Comparison of ENCODE assay signal across 8 cellular contexts in genomic region chr13:77699059-77699680, GRCh38. TPM values are rescaled to one million over a fixed set of nuclear protein-coding genes. Genes with fewer than 3 reads are reported as not detected.
DNase-seq lines count a peak whose midpoint lies in the region; ATAC-seq, FAIRE-seq and TF ChIP-seq lines count a peak whose summit lies in the region.

No MANE protein-coding gene starts in this region.

- H4K20me1 ChIP-seq in keratinocyte (ENCODE audit: control insufficient read depth, extremely low read depth, insufficient read depth, low read length) = peaks cover 6% of the 10 kb centered on the region

- no peak for TF ChIP-seq POLR2A in suprapubic skin (IDR thresholded peaks at IDR 0.05)

- POLR2A ChIA-PET in RWPE1 (lab: Yijun Ruan, JAX; ENCODE audit: low non-redundant PET) = no interaction called here

- H3K4me3 Mint-ChIP-seq in T-helper 2 cell treated with Interferon-gamma antibody and Interleukin-4, amounts not matched to agents 5 μg/mL and 100 μg/mL, for 36 hours = peak overlapping the region; percentile 92
- H3K4me3 Mint-ChIP-seq in activated T-helper 17 cell treated with anti-CD3 and anti-CD28 coated beads, Interleukin-2, amount 50 U/mL, for 72 hours = peak overlapping the region; percentile 94

- TF ChIP-seq CTCF in keratinocyte (optimal IDR thresholded peaks at IDR 0.05 in 1 of 3, IDR thresholded peaks at IDR 0.05 in 1 of 3, conservative IDR thresholded peaks at IDR 0.05 in 1 of 3; ENCODE audit: extremely low read depth in 1 of 3, insufficient read depth in 2 of 3, low read length in 3 of 3) (no peak), suprapubic skin (IDR thresholded peaks at IDR 0.05) (no peak), RWPE1 (conservative IDR thresholded peaks at IDR 0.05; ENCODE audit: low read depth) (no peak)

- peak; percentile 23 for ATAC-seq in activated T-helper 17 cell treated with anti-CD3 and anti-CD28 coated beads, Interleukin-2, amount 50 U/mL, for 72 hours (replicated peaks)
- ATAC-seq in HG03039 (IDR thresholded peaks at IDR 0.05; ENCODE audit: unreplicated experiment) = no peak

- peak overlapping the region; percentile 13 for H2AFZ ChIP-seq in keratinocyte (ENCODE audit: control insufficient read depth, low read length)

- H3K27me3 ChIP-seq in keratinocyte (ENCODE audit: control insufficient read depth, extremely low read depth, insufficient read depth, low read length) = peaks cover 44% of the 10 kb centered on the region
- H3K27me3 ChIP-seq in suprapubic skin = no peaks in the 10 kb centered on the region

- no peak for TF ChIP-seq EP300 in suprapubic skin (IDR thresholded peaks at IDR 0.05)

- H3K36me3 Mint-ChIP-seq in T-helper 2 cell treated with Interferon-gamma antibody and Interleukin-4, amounts not matched to agents 5 μg/mL and 100 μg/mL, for 36 hours (ENCODE audit: low read depth) = peaks cover 14% of the 10 kb centered on the region
- peaks cover 6% of the 10 kb centered on the region for H3K36me3 Mint-ChIP-seq in activated T-helper 17 cell treated with anti-CD3 and anti-CD28 coated beads, Interleukin-2, amount 50 U/mL, for 72 hours (ENCODE audit: low read depth)

- dilution Hi-C loops in keratinocyte (cut with MboI; ENCODE audit: extremely low pct_ligation_motif_present, low sequenced_read_pairs) = no loop called here

- peak overlapping the region; percentile 96 for H3K27ac Mint-ChIP-seq in T-helper 2 cell treated with Interferon-gamma antibody and Interleukin-4, amounts not matched to agents 5 μg/mL and 100 μg/mL, for 36 hours
- H3K27ac Mint-ChIP-seq in activated T-helper 17 cell treated with anti-CD3 and anti-CD28 coated beads, Interleukin-2, amount 50 U/mL, for 72 hours = peak overlapping the region; percentile 93

- no peaks in the 10 kb centered on the region for H3K79me2 ChIP-seq in keratinocyte (ENCODE audit: control insufficient read depth, insufficient read depth, low read length)

- peaks cover 2% of the 10 kb centered on the region for H3K4me1 ChIP-seq in keratinocyte (ENCODE audit: control insufficient read depth, extremely low read depth, insufficient read depth, low read length)
- H3K4me1 ChIP-seq in suprapubic skin = peaks cover 20% of the 10 kb centered on the region

- no peak overlapping the region for H3K9ac ChIP-seq in keratinocyte (ENCODE audit: control insufficient read depth, extremely low read depth, insufficient read depth, low read length)

- FAIRE-seq in keratinocyte (lab: Jason Lieb, UNC) = no peak

- H3K9me3 ChIP-seq in keratinocyte (ENCODE audit: control insufficient read depth, low read depth, low read length) (no peaks in the 10 kb centered on the region), suprapubic skin (no peaks in the 10 kb centered on the region)

- H3K36me3 ChIP-seq in keratinocyte (ENCODE audit: control insufficient read depth in 2 of 2, extremely low read depth in 1 of 2, insufficient read depth in 2 of 2, low read length in 2 of 2) (no peaks in the 10 kb centered on the region), suprapubic skin (no peaks in the 10 kb centered on the region)

- no peaks in the 10 kb centered on the region for H3K9me1 ChIP-seq in keratinocyte (ENCODE audit: control insufficient read depth, extremely low read depth, insufficient read depth, low read length)

- H3K4me2 ChIP-seq in keratinocyte (ENCODE audit: control insufficient read depth, extremely low read depth, insufficient read depth, low read depth, low read length) = peak overlapping the region; percentile 91

- peaks cover 20% of the 10 kb centered on the region for H3K27me3 Mint-ChIP-seq in T-helper 2 cell treated with Interferon-gamma antibody and Interleukin-4, amounts not matched to agents 5 μg/mL and 100 μg/mL, for 36 hours (ENCODE audit: low read depth)
- H3K27me3 Mint-ChIP-seq in activated T-helper 17 cell treated with anti-CD3 and anti-CD28 coated beads, Interleukin-2, amount 50 U/mL, for 72 hours = no peaks in the 10 kb centered on the region

- CTCF ChIA-PET in RWPE1 (lab: Yijun Ruan, JAX) = no interaction called here

- H3K27ac ChIP-seq in keratinocyte (ENCODE audit: control insufficient read depth, insufficient read depth, low read length) (no peak overlapping the region), suprapubic skin (no peak overlapping the region), RWPE1 (no peak overlapping the region)

- H3K4me3 ChIP-seq in keratinocyte (ENCODE audit: control insufficient read depth in 2 of 3, extremely low read depth in 1 of 3, insufficient read depth in 2 of 3, low read depth in 1 of 3, low read length in 3 of 3) (peak overlapping the region in 2 of 3 experiments; percentile 58 to 67), suprapubic skin (peak overlapping the region; percentile 88)

- WGBS in suprapubic skin = 0% methylated on average over 4 of the region's 4 CpGs

- peaks cover 39% of the 10 kb centered on the region for H3K4me1 Mint-ChIP-seq in T-helper 2 cell treated with Interferon-gamma antibody and Interleukin-4, amounts not matched to agents 5 μg/mL and 100 μg/mL, for 36 hours (ENCODE audit: low read depth)
- H3K4me1 Mint-ChIP-seq in activated T-helper 17 cell treated with anti-CD3 and anti-CD28 coated beads, Interleukin-2, amount 50 U/mL, for 72 hours = peaks cover 11% of the 10 kb centered on the region

- DNase-seq in T-helper 2 cell treated with Interferon-gamma antibody and Interleukin-4, amounts not matched to agents 5 μg/mL and 100 μg/mL, for 36 hours (ENCODE audit: low spot score) = no peak
- DNase-seq in T-helper 2 cell = no peak
- DNase-seq in keratinocyte (ENCODE audit: low read depth, low spot score) = no peak
- DNase-seq in suprapubic skin (ENCODE audit: low spot score in 2 of 2) = no peak
- DNase-seq in RWPE1 (ENCODE audit: low spot score) = no peak
- no peak for DNase-seq in amniotic stem cell (lab: John Stamatoyannopoulos, UW)

- H3K9me3 Mint-ChIP-seq in T-helper 2 cell treated with Interferon-gamma antibody and Interleukin-4, amounts not matched to agents 5 μg/mL and 100 μg/mL, for 36 hours = no peaks in the 10 kb centered on the region
- no peaks in the 10 kb centered on the region for H3K9me3 Mint-ChIP-seq in activated T-helper 17 cell treated with anti-CD3 and anti-CD28 coated beads, Interleukin-2, amount 50 U/mL, for 72 hours

RNA-seq across cellular contexts. Expression of gene SLAIN1, which starts 1.7 kb away (rescaled TPM):
- 10 to 100 TPM; 17.1 to 34.4 TPM for total RNA-seq in activated T-helper 17 cell treated with anti-CD3 and anti-CD28 coated beads, Interleukin-2, amount 50 U/mL, for 72 hours
- not detected in 3 replicates for polyA plus RNA-seq in keratinocyte
- not detected for polyA plus RNA-seq in keratinocyte (2011; ENCODE audit: low read depth)
- polyA plus RNA-seq in keratinocyte (2011; cell fraction: cytosol; rRNA removed) = not detected in 2 replicates
- not detected in 2 replicates for polyA plus RNA-seq in keratinocyte (2011; cell fraction: nucleus; rRNA removed)
- polyA plus RNA-seq in keratinocyte (2012; ENCODE audit: low replicate concordance) = not detected in 2 replicates
- not detected in 3 replicates for polyA minus RNA-seq in keratinocyte
- not detected for polyA minus RNA-seq in keratinocyte (2011; cell fraction: cytosol; rRNA and poly(A)+ RNA removed)
- not detected in 2 replicates for polyA minus RNA-seq in keratinocyte (2011; cell fraction: nucleus; rRNA and poly(A)+ RNA removed)
- 10 to 100 TPM in 1 of 4 donors, 1 to 10 TPM in 3; 4.8 to 10.4 (median 6.0) TPM for total RNA-seq in suprapubic skin
